In the genomic region with DNA sequence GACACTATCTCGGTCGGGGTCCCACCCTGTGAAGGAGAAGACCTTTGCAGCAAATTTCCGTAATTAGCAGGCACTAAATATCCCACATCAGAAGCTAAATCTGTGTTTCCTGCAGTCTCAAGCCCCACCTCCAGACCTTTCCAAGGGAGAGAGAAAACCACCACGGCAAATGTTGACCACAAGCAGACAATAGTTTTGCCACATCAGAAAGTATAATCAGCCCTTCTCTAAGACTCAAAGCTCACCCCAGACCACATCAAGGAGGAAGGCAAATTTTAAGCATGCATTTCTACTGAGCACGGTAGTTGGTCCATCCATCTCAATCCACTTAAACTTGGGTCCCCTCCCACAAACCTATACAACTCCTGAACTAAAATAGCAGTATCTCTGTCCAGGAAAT, we compare ENCODE assay signal across 21 cellular contexts.
A peak's percentile ranks its signal among the peaks of the same experiment; 100 is the strongest.
DNase-seq lines count a peak whose midpoint lies in the region; TF ChIP-seq lines count a peak whose summit lies in the region.
"Had no signal": no experiment of that assay in that cellular context is flagged by ENCODE, and none has a peak within 500 bp of the region (broad histone marks: within the 10 kb centered on the region; RNA-seq: fewer than 3 reads in every experiment).

No MANE protein-coding gene starts in this region.

- no peak for TF ChIP-seq CTCF in AG04450 (IDR thresholded peaks at IDR 0.05; ENCODE audit: low read depth, low read length)
- TF ChIP-seq CTCF in SU-DHL-6 (IDR thresholded peaks at IDR 0.05; ENCODE audit: insufficient read depth, low read length, poor library complexity, severe bottlenecking): no peak
- TF ChIP-seq CTCF in kidney epithelial cell (IDR thresholded peaks at IDR 0.05; ENCODE audit: insufficient read depth, low read length, poor library complexity, severe bottlenecking): no peak

- H4K20me1 ChIP-seq in SU-DHL-6 (ENCODE audit: low read depth, low read length): no peaks in the 10 kb centered on the region
- H4K20me1 ChIP-seq in Karpas-422 (ENCODE audit: insufficient read depth, low read depth, low read length): no peaks in the 10 kb centered on the region

- no peak overlapping the region for H3K4me2 ChIP-seq in SU-DHL-6 (ENCODE audit: low read depth, low read length, poor library complexity, severe bottlenecking)
- no peak overlapping the region for H3K4me2 ChIP-seq in Karpas-422 (ENCODE audit: low read depth, low read length, poor library complexity, severe bottlenecking)

- H3K27ac ChIP-seq in AG04450 (ENCODE audit: low read depth, low read length): peak overlapping the region; percentile 48
- no peak overlapping the region for H3K27ac ChIP-seq in SU-DHL-6 (ENCODE audit: low read depth, low read length)
- H3K27ac ChIP-seq in Karpas-422 (ENCODE audit: low read length): no peak overlapping the region
- H3K27ac ChIP-seq: body of pancreas, HL-60, left lung, psoas muscle, spleen had no signal

- DNase-seq in AG04450 (ENCODE audit: low read depth, low spot score): no peak
- peak; percentile 52 for DNase-seq in KBM-7
- DNase-seq in kidney epithelial cell (ENCODE audit: low read depth): peak; percentile 44
- DNase-seq in OCI-M2 (lab: John Stamatoyannopoulos, UW; ENCODE audit: unreplicated experiment): no peak
- no peak for DNase-seq in Karpas-422
- no peak for DNase-seq in stimulated activated naive CD4-positive, alpha-beta T cell (lab: John Stamatoyannopoulos, UW)
- no peak for DNase-seq in activated CD4-positive, alpha-beta T cell treated with anti-CD3 and anti-CD28 coated beads for 4 hours
- DNase-seq: body of pancreas; endodermal cell; glutamatergic neuron; HFFc6; NCI-H1092 treated with DMSO at 0.1 percent for 48 hours; NCI-H2029; NCI-H446 treated with DMSO at 0.1 percent for 48 hours; psoas muscle; spleen; stimulated activated CD4-positive, alpha-beta T cell treated with anti-CD3 and anti-CD28 coated beads, Interleukin-4, amount 100 ng/mL, for 4 hours; SW 1271 had no signal

- H3K36me3 ChIP-seq in SU-DHL-6 (ENCODE audit: low read length): 0 out of 2 replicates have a peak, but pooled peaks cover 3% of the 10 kb centered on the region
- no peaks in the 10 kb centered on the region for H3K36me3 ChIP-seq in kidney epithelial cell (ENCODE audit: control insufficient read depth, insufficient read depth, low read length)
- H3K36me3 ChIP-seq in Karpas-422 (ENCODE audit: insufficient read depth, low read length): no peaks in the 10 kb centered on the region
- H3K36me3 ChIP-seq: left lung, spleen had no signal

- H3K4me3 ChIP-seq in AG04450 (ENCODE audit: low read depth, low read length): no peak overlapping the region
- H3K4me3 ChIP-seq in SU-DHL-6 (ENCODE audit: insufficient read depth, low read length, poor library complexity, severe bottlenecking): no peak overlapping the region
- H3K4me3 ChIP-seq in kidney epithelial cell (ENCODE audit: low read depth, low read length): no peak overlapping the region
- H3K4me3 ChIP-seq in Karpas-422 (ENCODE audit: low read length): no peak overlapping the region
- H3K4me3 ChIP-seq: body of pancreas, left lung, psoas muscle, spleen had no signal

- no peaks in the 10 kb centered on the region for H3K79me2 ChIP-seq in SU-DHL-6 (ENCODE audit: insufficient read depth, low read length)
- H3K79me2 ChIP-seq in Karpas-422 (ENCODE audit: low read length): no peaks in the 10 kb centered on the region

- H3K9ac ChIP-seq in SU-DHL-6 (ENCODE audit: low read length) (no peak overlapping the region), Karpas-422 (ENCODE audit: low read length) (no peak overlapping the region)

- in situ Hi-C loops in KBM-7 (cut with MboI; ENCODE audit: low pct_unique_long_range_greater_than_20kb, low sequenced_read_pairs): no loop called here

- H3K9me3 ChIP-seq in AG04450 (ENCODE audit: control insufficient read depth, insufficient read depth, low read length): peaks cover 10% of the 10 kb centered on the region
- 0 out of 2 replicates have a peak, but pooled peaks cover 5% of the 10 kb centered on the region for H3K9me3 ChIP-seq in SU-DHL-6 (ENCODE audit: insufficient read depth, low read length)
- H3K9me3 ChIP-seq in Karpas-422 (ENCODE audit: low read length): no peaks in the 10 kb centered on the region
- H3K9me3 ChIP-seq: body of pancreas had no signal

- H3K27me3 ChIP-seq in AG04450 (ENCODE audit: control insufficient read depth, insufficient read depth, low read length): no peaks in the 10 kb centered on the region
- H3K27me3 ChIP-seq in SU-DHL-6 (ENCODE audit: low read length): no peaks in the 10 kb centered on the region
- no peaks in the 10 kb centered on the region for H3K27me3 ChIP-seq in kidney epithelial cell (ENCODE audit: control insufficient read depth, insufficient read depth, low read length)
- H3K27me3 ChIP-seq in Karpas-422 (ENCODE audit: low read length): no peaks in the 10 kb centered on the region
- H3K27me3 ChIP-seq: body of pancreas, left lung, spleen had no signal

- H2AFZ ChIP-seq in SU-DHL-6 (ENCODE audit: low read depth, low read length, severe bottlenecking) (peak overlapping the region; percentile 20), Karpas-422 (ENCODE audit: low read length) (no peak overlapping the region)

- no peaks in the 10 kb centered on the region for H3K9me2 ChIP-seq in SU-DHL-6 (replicated peaks; ENCODE audit: insufficient read depth, low read length)
- H3K9me2 ChIP-seq in Karpas-422 (replicated peaks; ENCODE audit: insufficient read depth, low read length): no peaks in the 10 kb centered on the region

- CTCF ChIA-PET in AG04450 (lab: Charles Lee): no interaction called here

- H3F3A ChIP-seq in SU-DHL-6 (ENCODE audit: insufficient read depth): no peaks in the 10 kb centered on the region

- POLR2A ChIA-PET in AG04450 (lab: Yijun Ruan, JAX): no interaction called here

- H3K4me1 ChIP-seq in Karpas-422 (ENCODE audit: low read length): no peaks in the 10 kb centered on the region
- H3K4me1 ChIP-seq: body of pancreas, left lung, psoas muscle, spleen had no signal

Comparison
In these comparisons a context has a peak if more than half of its experiments do, and no peak if none do; other contexts are left out.
1. DNase-seq: peak in KBM-7 (single experiment) and kidney epithelial cell (single experiment); none in AG04450 (single experiment), OCI-M2 (single experiment), Karpas-422 (single experiment), stimulated activated naive CD4-positive, alpha-beta T cell (0 of 6) and activated CD4-positive, alpha-beta T cell treated with anti-CD3 and anti-CD28 coated beads for 4 hours (0 of 2).